Comparison of ENCODE assay signal across 1 cellular context in the genomic region with DNA sequence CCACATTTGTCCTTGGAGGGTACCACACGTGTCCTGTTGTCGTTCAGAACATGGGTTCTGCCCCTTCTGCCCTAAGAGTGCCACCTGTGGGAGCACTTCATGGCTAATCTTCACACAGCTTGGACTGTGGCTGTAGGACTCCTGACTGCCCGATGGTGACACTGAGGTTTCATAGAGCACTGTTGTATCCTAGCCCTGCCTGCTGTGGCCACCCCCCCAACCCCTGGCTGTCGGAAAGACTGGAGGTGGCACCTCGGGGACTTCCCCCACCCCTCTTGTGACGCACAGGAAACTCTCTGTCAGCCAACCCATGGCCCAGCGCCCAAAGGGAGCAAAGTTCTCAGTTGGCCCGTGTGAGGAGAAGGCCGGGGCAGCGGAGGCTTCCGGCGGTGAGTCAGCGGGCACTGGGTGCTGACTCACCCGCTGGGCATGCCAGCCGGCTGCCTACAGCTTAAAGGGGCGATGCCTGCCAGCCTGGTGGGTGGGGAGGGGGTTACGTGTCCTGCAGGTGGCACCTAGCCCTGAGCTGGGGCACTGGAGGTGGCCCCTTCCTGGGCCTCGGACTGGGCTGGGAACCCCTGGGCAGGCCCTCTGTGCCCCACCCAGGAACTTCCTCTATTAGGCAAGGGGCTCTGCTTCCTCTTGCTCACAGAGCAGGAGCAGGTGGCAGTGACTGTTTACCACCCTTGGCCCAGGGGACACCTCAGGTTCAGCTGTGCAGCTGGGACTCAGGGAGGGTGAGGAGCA.
TF ChIP-seq lines count a peak whose summit lies in the region.

No MANE protein-coding gene starts in this region.

TF ChIP-seq in GM12878, 131 proteins besides CTCF, POLR2A, EP300 and RAD21 (continues in another document):
- no peak for TF ChIP-seq BCL11A (IDR thresholded peaks at IDR 0.05; ENCODE audit: low read depth, low read length)
- TF ChIP-seq ZBED1 (IDR thresholded peaks at IDR 0.05; ENCODE audit: borderline replicate concordance): no peak
- peak; percentile 94 for TF ChIP-seq DPF2 (IDR thresholded peaks at IDR 0.05)
- TF ChIP-seq NR2F1 (conservative IDR thresholded peaks at IDR 0.05): peak; percentile 80; the same call in 1 of the 2 replicates
- TF ChIP-seq MXI1 (IDR thresholded peaks at IDR 0.05; ENCODE audit: low read depth, low read length): peak; percentile 80
- no peak for TF ChIP-seq NFXL1 (IDR thresholded peaks at IDR 0.05; ENCODE audit: borderline replicate concordance)
- TF ChIP-seq FOXM1 (IDR thresholded peaks at IDR 0.05; ENCODE audit: low read depth, low read length): no peak
- TF ChIP-seq, protein P1, sequence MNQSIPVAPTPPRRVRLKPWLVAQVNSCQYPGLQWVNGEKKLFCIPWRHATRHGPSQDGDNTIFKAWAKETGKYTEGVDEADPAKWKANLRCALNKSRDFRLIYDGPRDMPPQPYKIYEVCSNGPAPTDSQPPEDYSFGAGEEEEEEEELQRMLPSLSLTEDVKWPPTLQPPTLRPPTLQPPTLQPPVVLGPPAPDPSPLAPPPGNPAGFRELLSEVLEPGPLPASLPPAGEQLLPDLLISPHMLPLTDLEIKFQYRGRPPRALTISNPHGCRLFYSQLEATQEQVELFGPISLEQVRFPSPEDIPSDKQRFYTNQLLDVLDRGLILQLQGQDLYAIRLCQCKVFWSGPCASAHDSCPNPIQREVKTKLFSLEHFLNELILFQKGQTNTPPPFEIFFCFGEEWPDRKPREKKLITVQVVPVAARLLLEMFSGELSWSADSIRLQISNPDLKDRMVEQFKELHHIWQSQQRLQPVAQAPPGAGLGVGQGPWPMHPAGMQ (IDR thresholded peaks at IDR 0.05; ENCODE audit: borderline replicate concordance): no peak
- TF ChIP-seq ETV6 (conservative IDR thresholded peaks at IDR 0.05 in 1 of 2, IDR thresholded peaks at IDR 0.05 in 1 of 2; ENCODE audit: borderline replicate concordance in 1 of 2, low read depth in 1 of 2): no peak
- TF ChIP-seq, protein P2, sequence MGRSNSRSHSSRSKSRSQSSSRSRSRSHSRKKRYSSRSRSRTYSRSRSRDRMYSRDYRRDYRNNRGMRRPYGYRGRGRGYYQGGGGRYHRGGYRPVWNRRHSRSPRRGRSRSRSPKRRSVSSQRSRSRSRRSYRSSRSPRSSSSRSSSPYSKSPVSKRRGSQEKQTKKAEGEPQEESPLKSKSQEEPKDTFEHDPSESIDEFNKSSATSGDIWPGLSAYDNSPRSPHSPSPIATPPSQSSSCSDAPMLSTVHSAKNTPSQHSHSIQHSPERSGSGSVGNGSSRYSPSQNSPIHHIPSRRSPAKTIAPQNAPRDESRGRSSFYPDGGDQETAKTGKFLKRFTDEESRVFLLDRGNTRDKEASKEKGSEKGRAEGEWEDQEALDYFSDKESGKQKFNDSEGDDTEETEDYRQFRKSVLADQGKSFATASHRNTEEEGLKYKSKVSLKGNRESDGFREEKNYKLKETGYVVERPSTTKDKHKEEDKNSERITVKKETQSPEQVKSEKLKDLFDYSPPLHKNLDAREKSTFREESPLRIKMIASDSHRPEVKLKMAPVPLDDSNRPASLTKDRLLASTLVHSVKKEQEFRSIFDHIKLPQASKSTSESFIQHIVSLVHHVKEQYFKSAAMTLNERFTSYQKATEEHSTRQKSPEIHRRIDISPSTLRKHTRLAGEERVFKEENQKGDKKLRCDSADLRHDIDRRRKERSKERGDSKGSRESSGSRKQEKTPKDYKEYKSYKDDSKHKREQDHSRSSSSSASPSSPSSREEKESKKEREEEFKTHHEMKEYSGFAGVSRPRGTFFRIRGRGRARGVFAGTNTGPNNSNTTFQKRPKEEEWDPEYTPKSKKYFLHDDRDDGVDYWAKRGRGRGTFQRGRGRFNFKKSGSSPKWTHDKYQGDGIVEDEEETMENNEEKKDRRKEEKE (IDR thresholded peaks at IDR 0.05): no peak
- no peak for TF ChIP-seq BRCA1 (IDR thresholded peaks at IDR 0.05; ENCODE audit: low read depth, low read length)
- TF ChIP-seq ZNF217 (IDR thresholded peaks at IDR 0.05): no peak
- TF ChIP-seq BACH1 (IDR thresholded peaks at IDR 0.05; ENCODE audit: borderline replicate concordance): peak; percentile 97; the same call in 1 of the 2 replicates
- TF ChIP-seq, protein P3, sequence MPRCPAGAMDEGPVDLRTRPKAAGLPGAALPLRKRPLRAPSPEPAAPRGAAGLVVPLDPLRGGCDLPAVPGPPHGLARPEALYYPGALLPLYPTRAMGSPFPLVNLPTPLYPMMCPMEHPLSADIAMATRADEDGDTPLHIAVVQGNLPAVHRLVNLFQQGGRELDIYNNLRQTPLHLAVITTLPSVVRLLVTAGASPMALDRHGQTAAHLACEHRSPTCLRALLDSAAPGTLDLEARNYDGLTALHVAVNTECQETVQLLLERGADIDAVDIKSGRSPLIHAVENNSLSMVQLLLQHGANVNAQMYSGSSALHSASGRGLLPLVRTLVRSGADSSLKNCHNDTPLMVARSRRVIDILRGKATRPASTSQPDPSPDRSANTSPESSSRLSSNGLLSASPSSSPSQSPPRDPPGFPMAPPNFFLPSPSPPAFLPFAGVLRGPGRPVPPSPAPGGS (IDR thresholded peaks at IDR 0.05; ENCODE audit: borderline replicate concordance, insufficient read depth, low read depth, low read length, poor library complexity, severe bottlenecking): peak; percentile 49
- 0 out of 2 replicates have a peak, but pooled peaks have one; percentile 32 for TF ChIP-seq CHD4 (IDR thresholded peaks at IDR 0.05)
- TF ChIP-seq SREBF1 (IDR thresholded peaks at IDR 0.05; ENCODE audit: low read length): no peak
- TF ChIP-seq, protein P4, sequence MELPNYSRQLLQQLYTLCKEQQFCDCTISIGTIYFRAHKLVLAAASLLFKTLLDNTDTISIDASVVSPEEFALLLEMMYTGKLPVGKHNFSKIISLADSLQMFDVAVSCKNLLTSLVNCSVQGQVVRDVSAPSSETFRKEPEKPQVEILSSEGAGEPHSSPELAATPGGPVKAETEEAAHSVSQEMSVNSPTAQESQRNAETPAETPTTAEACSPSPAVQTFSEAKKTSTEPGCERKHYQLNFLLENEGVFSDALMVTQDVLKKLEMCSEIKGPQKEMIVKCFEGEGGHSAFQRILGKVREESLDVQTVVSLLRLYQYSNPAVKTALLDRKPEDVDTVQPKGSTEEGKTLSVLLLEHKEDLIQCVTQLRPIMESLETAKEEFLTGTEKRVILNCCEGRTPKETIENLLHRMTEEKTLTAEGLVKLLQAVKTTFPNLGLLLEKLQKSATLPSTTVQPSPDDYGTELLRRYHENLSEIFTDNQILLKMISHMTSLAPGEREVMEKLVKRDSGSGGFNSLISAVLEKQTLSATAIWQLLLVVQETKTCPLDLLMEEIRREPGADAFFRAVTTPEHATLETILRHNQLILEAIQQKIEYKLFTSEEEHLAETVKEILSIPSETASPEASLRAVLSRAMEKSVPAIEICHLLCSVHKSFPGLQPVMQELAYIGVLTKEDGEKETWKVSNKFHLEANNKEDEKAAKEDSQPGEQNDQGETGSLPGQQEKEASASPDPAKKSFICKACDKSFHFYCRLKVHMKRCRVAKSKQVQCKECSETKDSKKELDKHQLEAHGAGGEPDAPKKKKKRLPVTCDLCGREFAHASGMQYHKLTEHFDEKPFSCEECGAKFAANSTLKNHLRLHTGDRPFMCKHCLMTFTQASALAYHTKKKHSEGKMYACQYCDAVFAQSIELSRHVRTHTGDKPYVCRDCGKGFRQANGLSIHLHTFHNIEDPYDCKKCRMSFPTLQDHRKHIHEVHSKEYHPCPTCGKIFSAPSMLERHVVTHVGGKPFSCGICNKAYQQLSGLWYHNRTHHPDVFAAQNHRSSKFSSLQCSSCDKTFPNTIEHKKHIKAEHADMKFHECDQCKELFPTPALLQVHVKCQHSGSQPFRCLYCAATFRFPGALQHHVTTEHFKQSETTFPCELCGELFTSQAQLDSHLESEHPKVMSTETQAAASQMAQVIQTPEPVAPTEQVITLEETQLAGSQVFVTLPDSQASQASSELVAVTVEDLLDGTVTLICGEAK (IDR thresholded peaks at IDR 0.05; ENCODE audit: borderline replicate concordance): no peak; the same call in 1 of the 2 replicates
- no peak for TF ChIP-seq HCFC1 (IDR thresholded peaks at IDR 0.05; ENCODE audit: low read length)
- TF ChIP-seq, protein P5, sequence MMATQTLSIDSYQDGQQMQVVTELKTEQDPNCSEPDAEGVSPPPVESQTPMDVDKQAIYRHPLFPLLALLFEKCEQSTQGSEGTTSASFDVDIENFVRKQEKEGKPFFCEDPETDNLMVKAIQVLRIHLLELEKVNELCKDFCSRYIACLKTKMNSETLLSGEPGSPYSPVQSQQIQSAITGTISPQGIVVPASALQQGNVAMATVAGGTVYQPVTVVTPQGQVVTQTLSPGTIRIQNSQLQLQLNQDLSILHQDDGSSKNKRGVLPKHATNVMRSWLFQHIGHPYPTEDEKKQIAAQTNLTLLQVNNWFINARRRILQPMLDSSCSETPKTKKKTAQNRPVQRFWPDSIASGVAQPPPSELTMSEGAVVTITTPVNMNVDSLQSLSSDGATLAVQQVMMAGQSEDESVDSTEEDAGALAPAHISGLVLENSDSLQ (IDR thresholded peaks at IDR 0.05): peak; percentile 61; the same call in 1 of the 2 replicates
- peak; percentile 40; the same call in 1 of the 2 replicates for TF ChIP-seq EED (IDR thresholded peaks at IDR 0.05; ENCODE audit: low read depth)
- no peak for TF ChIP-seq ZNF24 (IDR thresholded peaks at IDR 0.05)
- peak; percentile 93 for TF ChIP-seq GATAD2B (conservative IDR thresholded peaks at IDR 0.05; ENCODE audit: low read depth)
- TF ChIP-seq, protein P6, sequence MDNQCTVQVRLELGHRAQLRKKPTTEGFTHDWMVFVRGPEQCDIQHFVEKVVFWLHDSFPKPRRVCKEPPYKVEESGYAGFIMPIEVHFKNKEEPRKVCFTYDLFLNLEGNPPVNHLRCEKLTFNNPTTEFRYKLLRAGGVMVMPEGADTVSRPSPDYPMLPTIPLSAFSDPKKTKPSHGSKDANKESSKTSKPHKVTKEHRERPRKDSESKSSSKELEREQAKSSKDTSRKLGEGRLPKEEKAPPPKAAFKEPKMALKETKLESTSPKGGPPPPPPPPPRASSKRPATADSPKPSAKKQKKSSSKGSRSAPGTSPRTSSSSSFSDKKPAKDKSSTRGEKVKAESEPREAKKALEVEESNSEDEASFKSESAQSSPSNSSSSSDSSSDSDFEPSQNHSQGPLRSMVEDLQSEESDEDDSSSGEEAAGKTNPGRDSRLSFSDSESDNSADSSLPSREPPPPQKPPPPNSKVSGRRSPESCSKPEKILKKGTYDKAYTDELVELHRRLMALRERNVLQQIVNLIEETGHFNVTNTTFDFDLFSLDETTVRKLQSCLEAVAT (IDR thresholded peaks at IDR 0.05): no peak
- TF ChIP-seq NR2C1 (IDR thresholded peaks at IDR 0.05): no peak; the same call in 1 of the 2 replicates
- peak; percentile 62 for TF ChIP-seq KLF5 (IDR thresholded peaks at IDR 0.05; ENCODE audit: partially characterized antibody)
- peak; percentile 82 for TF ChIP-seq SP1 (IDR thresholded peaks at IDR 0.05; ENCODE audit: low read depth, low read length)
- no peak for TF ChIP-seq SREBF2 (IDR thresholded peaks at IDR 0.05; ENCODE audit: low read length)
- no peak for TF ChIP-seq WRNIP1 (IDR thresholded peaks at IDR 0.05; ENCODE audit: borderline replicate concordance, low read depth, low read length)
- no peak for TF ChIP-seq SMARCA5 (IDR thresholded peaks at IDR 0.05)
- 0 out of 4 replicates have a peak, but pooled peaks have one; percentile 18 to 50 for TF ChIP-seq SRF (IDR thresholded peaks at IDR 0.05; ENCODE audit: low read depth in 2 of 2, low read length in 2 of 2)
- TF ChIP-seq CBX3 (IDR thresholded peaks at IDR 0.05; ENCODE audit: borderline replicate concordance, low read depth): no peak
- no peak for TF ChIP-seq NFIC (IDR thresholded peaks at IDR 0.05; ENCODE audit: low read depth, low read length)
- no peak for TF ChIP-seq GABPA (IDR thresholded peaks at IDR 0.05; ENCODE audit: low read depth)
- TF ChIP-seq, protein P7, sequence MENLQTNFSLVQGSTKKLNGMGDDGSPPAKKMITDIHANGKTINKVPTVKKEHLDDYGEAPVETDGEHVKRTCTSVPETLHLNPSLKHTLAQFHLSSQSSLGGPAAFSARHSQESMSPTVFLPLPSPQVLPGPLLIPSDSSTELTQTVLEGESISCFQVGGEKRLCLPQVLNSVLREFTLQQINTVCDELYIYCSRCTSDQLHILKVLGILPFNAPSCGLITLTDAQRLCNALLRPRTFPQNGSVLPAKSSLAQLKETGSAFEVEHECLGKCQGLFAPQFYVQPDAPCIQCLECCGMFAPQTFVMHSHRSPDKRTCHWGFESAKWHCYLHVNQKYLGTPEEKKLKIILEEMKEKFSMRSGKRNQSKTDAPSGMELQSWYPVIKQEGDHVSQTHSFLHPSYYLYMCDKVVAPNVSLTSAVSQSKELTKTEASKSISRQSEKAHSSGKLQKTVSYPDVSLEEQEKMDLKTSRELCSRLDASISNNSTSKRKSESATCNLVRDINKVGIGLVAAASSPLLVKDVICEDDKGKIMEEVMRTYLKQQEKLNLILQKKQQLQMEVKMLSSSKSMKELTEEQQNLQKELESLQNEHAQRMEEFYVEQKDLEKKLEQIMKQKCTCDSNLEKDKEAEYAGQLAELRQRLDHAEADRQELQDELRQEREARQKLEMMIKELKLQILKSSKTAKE (IDR thresholded peaks at IDR 0.05; ENCODE audit: low read depth, poor library complexity, severe bottlenecking): peak; percentile 15
- no peak for TF ChIP-seq ESRRA (IDR thresholded peaks at IDR 0.05; ENCODE audit: low read length)
- no peak for TF ChIP-seq SPI1 (IDR thresholded peaks at IDR 0.05; ENCODE audit: borderline replicate concordance, insufficient read depth, low read depth, low read length)
- TF ChIP-seq, protein P8, sequence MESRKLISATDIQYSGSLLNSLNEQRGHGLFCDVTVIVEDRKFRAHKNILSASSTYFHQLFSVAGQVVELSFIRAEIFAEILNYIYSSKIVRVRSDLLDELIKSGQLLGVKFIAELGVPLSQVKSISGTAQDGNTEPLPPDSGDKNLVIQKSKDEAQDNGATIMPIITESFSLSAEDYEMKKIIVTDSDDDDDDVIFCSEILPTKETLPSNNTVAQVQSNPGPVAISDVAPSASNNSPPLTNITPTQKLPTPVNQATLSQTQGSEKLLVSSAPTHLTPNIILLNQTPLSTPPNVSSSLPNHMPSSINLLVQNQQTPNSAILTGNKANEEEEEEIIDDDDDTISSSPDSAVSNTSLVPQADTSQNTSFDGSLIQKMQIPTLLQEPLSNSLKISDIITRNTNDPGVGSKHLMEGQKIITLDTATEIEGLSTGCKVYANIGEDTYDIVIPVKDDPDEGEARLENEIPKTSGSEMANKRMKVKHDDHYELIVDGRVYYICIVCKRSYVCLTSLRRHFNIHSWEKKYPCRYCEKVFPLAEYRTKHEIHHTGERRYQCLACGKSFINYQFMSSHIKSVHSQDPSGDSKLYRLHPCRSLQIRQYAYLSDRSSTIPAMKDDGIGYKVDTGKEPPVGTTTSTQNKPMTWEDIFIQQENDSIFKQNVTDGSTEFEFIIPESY (IDR thresholded peaks at IDR 0.05): no peak
- no peak for TF ChIP-seq CEBPB (IDR thresholded peaks at IDR 0.05; ENCODE audit: borderline replicate concordance in 1 of 2, low read depth in 2 of 2, low read length in 2 of 2)
